Comparison of ENCODE assay signal across 14 cellular contexts in the genomic region with DNA sequence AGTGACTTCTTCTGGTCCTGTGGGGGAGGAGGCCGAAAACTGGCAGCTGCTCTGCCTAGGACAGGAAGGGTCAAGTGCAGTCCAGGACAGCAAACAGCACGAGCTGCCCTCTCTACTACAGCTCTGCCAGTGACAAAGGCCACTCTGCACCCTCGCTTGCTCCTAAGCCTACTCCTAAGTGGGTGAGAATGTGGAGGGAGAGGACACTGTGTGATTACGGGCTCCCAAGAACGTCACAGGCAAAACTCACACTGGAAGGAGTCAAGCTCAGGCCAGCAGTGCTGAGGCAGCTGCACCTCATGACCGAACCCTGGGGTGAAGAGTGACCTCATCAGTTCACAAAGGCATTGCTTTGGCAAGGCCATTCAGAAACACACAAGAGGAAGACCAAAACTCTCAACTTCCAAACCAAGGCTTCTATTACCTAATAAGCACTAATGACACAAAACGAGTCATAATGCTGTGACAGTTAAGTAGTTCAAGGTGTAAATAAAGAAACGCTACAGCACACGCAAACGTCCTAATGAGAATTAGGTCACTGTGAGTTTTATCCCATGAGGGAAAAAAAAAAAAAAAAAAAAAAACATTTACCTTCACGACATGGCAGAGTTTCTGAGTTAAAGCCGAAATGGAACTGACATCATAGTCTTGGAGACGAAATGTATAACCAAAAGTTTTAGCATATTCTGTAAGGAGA. TPM values are rescaled to one million over a fixed set of nuclear protein-coding genes. Genes with fewer than 3 reads are reported as not detected.
DNase-seq lines count a peak whose midpoint lies in the region; ATAC-seq and TF ChIP-seq lines count a peak whose summit lies in the region.
"Had no signal": no experiment of that assay in that cellular context is flagged by ENCODE, and none has a peak within 500 bp of the region (broad histone marks: within the 10 kb centered on the region; RNA-seq: fewer than 3 reads in every experiment).

No MANE protein-coding gene starts in this region.

- intact Hi-C loops in activated CD4-positive, alpha-beta T cell treated with anti-CD3 and anti-CD28 coated beads for 36 hours (cut with DNase I, micrococcal nuclease) = no loop called here
- intact Hi-C loops in right lobe of liver (cut with DNase I) = no loop called here
- intact Hi-C loops in testis (cut with DNase I; ENCODE audit: low total_unique reads) = no loop called here

- H3K9me3 Mint-ChIP-seq in activated CD4-positive, alpha-beta T cell treated with anti-CD3 and anti-CD28 coated beads for 36 hours (ENCODE audit: low read depth) = no peaks in the 10 kb centered on the region
- H3K9me3 Mint-ChIP-seq: effector memory CD8-positive, alpha-beta T cell had no signal

- TF ChIP-seq CTCF in choroid plexus epithelial cell (conservative IDR thresholded peaks at IDR 0.05; ENCODE audit: low read depth, low read length) (no peak), right lobe of liver (IDR thresholded peaks at IDR 0.05) (no peak), testis (IDR thresholded peaks at IDR 0.05) (no peak)

- H3K4me1 Mint-ChIP-seq in activated CD4-positive, alpha-beta T cell treated with anti-CD3 and anti-CD28 coated beads for 36 hours = peaks cover 12% of the 10 kb centered on the region

- peaks cover 57% of the 10 kb centered on the region for H3K36me3 Mint-ChIP-seq in activated CD4-positive, alpha-beta T cell treated with anti-CD3 and anti-CD28 coated beads for 36 hours (ENCODE audit: low read depth)

- TF ChIP-seq POLR2A in right lobe of liver (IDR thresholded peaks at IDR 0.05) (no peak), testis (IDR thresholded peaks at IDR 0.05) (no peak)

- H3K27ac Mint-ChIP-seq in activated CD4-positive, alpha-beta T cell treated with anti-CD3 and anti-CD28 coated beads for 36 hours = peak overlapping the region; percentile 34

- CTCF ChIA-PET in activated CD4-positive, alpha-beta T cell treated with anti-CD3 and anti-CD28 coated beads for 36 hours (lab: Charles Lee) = interaction anchor here (0.9 kb wide), 1 partner anchor 15 kb away, joined by 3 read pairs; no protein-coding TSS in a partner anchor

- H3K4me1 ChIP-seq in right lobe of liver = peaks cover 0 to 66% (median 26%) of the 10 kb centered on the region in 4 donors
- peaks cover 8% of the 10 kb centered on the region for H3K4me1 ChIP-seq in testis
- H3K4me1 ChIP-seq: A549 had no signal

- WGBS in right lobe of liver (ENCODE audit: insufficient coverage, low coverage, low lambda C conversion rate, missing lambda C conversion rate) = 25% methylated on average over 12 of the region's 13 CpGs
- WGBS in testis, 2 donors = 54 to 63% methylated on average over 11 to 13 of the region's 13 CpGs

- H3K27me3 ChIP-seq in right lobe of liver = no peaks in the 10 kb centered on the region
- no peaks in the 10 kb centered on the region for H3K27me3 ChIP-seq in testis

- H3K4me3 Mint-ChIP-seq in activated CD4-positive, alpha-beta T cell treated with anti-CD3 and anti-CD28 coated beads for 36 hours = no peak overlapping the region
- H3K4me3 Mint-ChIP-seq: effector memory CD8-positive, alpha-beta T cell had no signal

- H3K4me3 ChIP-seq in choroid plexus epithelial cell (ENCODE audit: low read depth, low read length) (no peak overlapping the region), right lobe of liver (peak overlapping the region in 1 of 3 donors; percentile 1), testis (no peak overlapping the region)
- H3K4me3 ChIP-seq: A549 had no signal

- peak overlapping the region; percentile 35 to 91 (median 90) for H3K27ac ChIP-seq in right lobe of liver
- peak overlapping the region; percentile 36 to 76 for H3K27ac ChIP-seq in testis
- H3K27ac ChIP-seq: A549 had no signal

- no peaks in the 10 kb centered on the region for H3K27me3 Mint-ChIP-seq in activated CD4-positive, alpha-beta T cell treated with anti-CD3 and anti-CD28 coated beads for 36 hours
- H3K27me3 Mint-ChIP-seq: effector memory CD8-positive, alpha-beta T cell had no signal

- H3K9me3 ChIP-seq in right lobe of liver = no peaks in the 10 kb centered on the region
- H3K9me3 ChIP-seq in testis = no peaks in the 10 kb centered on the region
- H3K9me3 ChIP-seq: A549 had no signal

- H3K36me3 ChIP-seq in right lobe of liver (peaks cover 0 to 40% (median 14%) of the 10 kb centered on the region in 4 donors), testis (ENCODE audit: low read depth, missing control alignments) (no peaks in the 10 kb centered on the region)

- no peak for DNase-seq in activated CD4-positive, alpha-beta T cell treated with anti-CD3 and anti-CD28 coated beads for 36 hours
- no peak for DNase-seq in activated CD4-positive, alpha-beta T cell treated with anti-CD3 and anti-CD28 coated beads for 1 hour
- DNase-seq in choroid plexus epithelial cell (ENCODE audit: low read depth) (peak; percentile 99), right lobe of liver (peak; percentile 76 to 93 (median 93)), testis (peak; percentile 81), NCI-H1092 (lab: John Stamatoyannopoulos, UW) (no peak), NCI-H226 (no peak), NCI-H2171 treated with DMSO at 0.1 percent for 48 hours (lab: John Stamatoyannopoulos, UW) (no peak)
- DNase-seq: activated T-cell treated with anti-CD3 and anti-CD28 coated beads for 4 hours; effector memory CD8-positive, alpha-beta T cell; kidney glomerular epithelial cell; NCI-H526; T-helper 2 cell had no signal

- POLR2A ChIA-PET in activated CD4-positive, alpha-beta T cell treated with anti-CD3 and anti-CD28 coated beads for 36 hours (lab: Charles Lee) = interaction anchor here (1.2 kb wide), 1 partner anchor 31 kb away, joined by 3 read pairs; no protein-coding TSS in a partner anchor

- ATAC-seq in activated CD4-positive, alpha-beta T cell treated with anti-CD3 and anti-CD28 coated beads for 36 hours = no peak
- ATAC-seq in right lobe of liver = peak; percentile 68 to 93 (median 82)
- ATAC-seq: A549; effector memory CD8-positive, alpha-beta T cell had no signal

RNA-seq across cellular contexts. Expression of a gene that starts 35.1 kb away (rescaled TPM):
- 10 to 100 TPM; 50.2 to 72.5 TPM for total RNA-seq in activated CD4-positive, alpha-beta T cell treated with anti-CD3 and anti-CD28 coated beads for 36 hours
- 10 to 100 TPM; 17.2 to 44.2 (median 31.2) TPM for total RNA-seq in right lobe of liver
- total RNA-seq in testis = 10 to 100 TPM; 49.7 to 57.9 TPM
- polyA plus RNA-seq in testis (ENCODE audit: insufficient read depth, low read depth, low replicate concordance) = 30.9 TPM

RNA-seq across cellular contexts. Expression of a gene that starts 42.2 kb away (rescaled TPM):
- total RNA-seq in activated CD4-positive, alpha-beta T cell treated with anti-CD3 and anti-CD28 coated beads for 36 hours = 100 to 1,000 TPM; 107 to 117 TPM
- total RNA-seq in right lobe of liver (10 to 100 TPM in 1 of 6 experiments, 1 to 10 TPM in 5; 3.6 to 10.2 (median 6.9) TPM), testis (10 to 100 TPM; 51.6 to 84.3 TPM)
- polyA plus RNA-seq in testis (ENCODE audit: insufficient read depth, low read depth, low replicate concordance) = 45.2 TPM

Comparison
In these comparisons a context has a peak if more than half of its experiments do, and no peak if none do; other contexts are left out.
1. DNase-seq: peak in choroid plexus epithelial cell (single experiment), right lobe of liver (3 of 3) and testis (single experiment); none in activated CD4-positive, alpha-beta T cell treated with anti-CD3 and anti-CD28 coated beads for 36 hours (single experiment), activated CD4-positive, alpha-beta T cell treated with anti-CD3 and anti-CD28 coated beads for 1 hour (single experiment), NCI-H1092 (single experiment), NCI-H226 (single experiment) and NCI-H2171 treated with DMSO at 0.1 percent for 48 hours (single experiment).
2. RNA of a gene that starts 42.2 kb away (total RNA-seq): 107 to 117 TPM in activated CD4-positive, alpha-beta T cell treated with anti-CD3 and anti-CD28 coated beads for 36 hours and 51.6 to 84.3 TPM in testis; 3.6 to 10.2 TPM in right lobe of liver; every median in the first group is over 4 times any median in the second.